ENCODE assay signal across 15 cellular contexts in the genomic region with DNA sequence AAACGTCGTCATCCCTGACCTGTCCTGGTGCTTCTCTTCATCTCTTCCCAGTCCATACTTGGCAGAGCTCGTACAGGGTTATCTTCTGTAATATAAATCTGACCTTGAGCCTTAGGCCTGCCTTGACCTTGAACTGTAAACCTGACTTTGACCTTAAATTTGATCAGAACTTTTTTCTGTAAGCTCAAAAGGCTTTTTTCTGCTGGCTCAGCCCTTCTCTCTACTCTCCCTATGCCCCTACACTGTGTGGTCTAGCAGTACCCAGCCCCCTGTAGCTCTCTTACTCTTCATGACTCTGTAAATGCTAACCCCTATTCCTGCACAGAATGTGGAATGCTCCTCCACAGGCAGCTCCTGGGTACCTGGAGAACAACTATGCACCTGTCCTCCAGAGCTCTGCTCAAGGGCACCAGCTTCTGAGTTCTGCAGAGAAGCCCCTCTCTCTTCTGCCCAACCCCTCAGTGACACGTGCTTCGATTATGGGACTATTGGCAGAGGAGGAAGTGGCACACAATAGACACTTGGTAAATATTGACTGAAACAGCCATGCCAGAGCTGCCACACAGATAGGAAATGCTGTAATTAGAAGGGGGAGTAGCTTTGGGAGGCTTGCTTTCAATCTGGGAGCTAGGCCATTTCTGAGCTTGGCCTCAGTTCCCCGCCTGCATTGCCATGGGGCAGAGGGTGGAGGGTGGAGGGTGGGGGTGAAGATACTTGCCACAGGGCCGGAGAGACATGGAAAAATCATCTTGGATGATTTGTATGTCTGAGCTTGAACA. TPM values are rescaled to one million over a fixed set of nuclear protein-coding genes. Genes with fewer than 3 reads are reported as not detected.
DNase-seq lines count a peak whose midpoint lies in the region; ATAC-seq and TF ChIP-seq lines count a peak whose summit lies in the region.
"Had no signal": no experiment of that assay in that cellular context is flagged by ENCODE, and none has a peak within 500 bp of the region (broad histone marks: within the 10 kb centered on the region; RNA-seq: fewer than 3 reads in every experiment).

No MANE protein-coding gene starts in this region.

- DNase-seq in COR-L47 (lab: John Stamatoyannopoulos, UW), result peak; percentile 68
- peak; percentile 73 for DNase-seq in NCI-H2081 treated with DMSO at 0.1 percent for 48 hours (lab: John Stamatoyannopoulos, UW)
- DNase-seq in activated T-helper 2 cell treated with anti-CD3 and anti-CD28 coated beads, Interferon-gamma antibody, Interleukin-2, Interleukin-4, amounts not matched to agents 10 μg/mL and 5 μg/mL and 100 μg/mL, durations not matched to agents 14 hours and 24 hours and 36 hours (ENCODE audit: low spot score), result peak; percentile 4
- no peak for DNase-seq in stimulated activated naive CD4-positive, alpha-beta T cell treated with Interleukin-2 at 50 U/mL for 16 hours (lab: John Stamatoyannopoulos, UW)
- DNase-seq: activated CD4-positive, alpha-beta T cell treated with anti-CD3 and anti-CD28 coated beads for 48 hours; dermis blood vessel endothelial cell; kidney; MG63; stimulated activated CD4-positive, alpha-beta T cell treated with anti-CD3 and anti-CD28 coated beads, Interleukin-15, amount 100 ng/mL, for 24 hours had no signal

- no peak overlapping the region for H3K4me3 Mint-ChIP-seq in activated T-helper 2 cell treated with anti-CD3 and anti-CD28 coated beads, Interferon-gamma antibody, Interleukin-2, Interleukin-4, amounts not matched to agents 10 μg/mL and 5 μg/mL and 100 μg/mL, durations not matched to agents 14 hours and 24 hours and 36 hours (ENCODE audit: low read depth)

- TF ChIP-seq POLR2A in GM18505 (IDR thresholded peaks at IDR 0.05; ENCODE audit: borderline replicate concordance, extremely low read depth, insufficient read depth, insufficient read length), result no peak

- no peaks in the 10 kb centered on the region for H3K36me3 ChIP-seq in mucosa of stomach (ENCODE audit: control insufficient read depth, insufficient read depth, low read length)
- H3K36me3 ChIP-seq: adrenal gland, MG63 had no signal

- peak overlapping the region; percentile 16 for H3K9ac ChIP-seq in mucosa of stomach (ENCODE audit: low read length)

- no peak for ATAC-seq in HG02623 (IDR thresholded peaks at IDR 0.05; ENCODE audit: unreplicated experiment)
- ATAC-seq in GM18870 (IDR thresholded peaks at IDR 0.05; ENCODE audit: unreplicated experiment), result no peak
- ATAC-seq in GM18505 (IDR thresholded peaks at IDR 0.05; ENCODE audit: unreplicated experiment), result no peak

- intact Hi-C loops in activated T-helper 2 cell treated with anti-CD3 and anti-CD28 coated beads, Interferon-gamma antibody, Interleukin-2, Interleukin-4, amounts not matched to agents 10 μg/mL and 5 μg/mL and 100 μg/mL, durations not matched to agents 14 hours and 24 hours and 36 hours (cut with micrococcal nuclease), result no loop called here

- no peaks in the 10 kb centered on the region for H3K9me3 Mint-ChIP-seq in activated T-helper 2 cell treated with anti-CD3 and anti-CD28 coated beads, Interferon-gamma antibody, Interleukin-2, Interleukin-4, amounts not matched to agents 10 μg/mL and 5 μg/mL and 100 μg/mL, durations not matched to agents 14 hours and 24 hours and 36 hours

- H3K27ac Mint-ChIP-seq in activated T-helper 2 cell treated with anti-CD3 and anti-CD28 coated beads, Interferon-gamma antibody, Interleukin-2, Interleukin-4, amounts not matched to agents 10 μg/mL and 5 μg/mL and 100 μg/mL, durations not matched to agents 14 hours and 24 hours and 36 hours, result peak overlapping the region; percentile 14

- H3K9me3 ChIP-seq in mucosa of stomach (ENCODE audit: control insufficient read depth, low read length), result no peaks in the 10 kb centered on the region
- H3K9me3 ChIP-seq: adrenal gland, MG63 had no signal

- H3K36me3 Mint-ChIP-seq in activated T-helper 2 cell treated with anti-CD3 and anti-CD28 coated beads, Interferon-gamma antibody, Interleukin-2, Interleukin-4, amounts not matched to agents 10 μg/mL and 5 μg/mL and 100 μg/mL, durations not matched to agents 14 hours and 24 hours and 36 hours (ENCODE audit: low read depth), result no peaks in the 10 kb centered on the region

- H3K27me3 ChIP-seq in mucosa of stomach (ENCODE audit: control insufficient read depth, insufficient read depth, low read length), result no peaks in the 10 kb centered on the region
- H3K27me3 ChIP-seq: adrenal gland, MG63 had no signal

- no peak overlapping the region for H3K4me3 ChIP-seq in mucosa of stomach (ENCODE audit: low read length)
- H3K4me3 ChIP-seq: adrenal gland, MG63 had no signal

- peaks cover 4% of the 10 kb centered on the region for H3K4me1 Mint-ChIP-seq in activated T-helper 2 cell treated with anti-CD3 and anti-CD28 coated beads, Interferon-gamma antibody, Interleukin-2, Interleukin-4, amounts not matched to agents 10 μg/mL and 5 μg/mL and 100 μg/mL, durations not matched to agents 14 hours and 24 hours and 36 hours (ENCODE audit: low read depth)

- H3K4me1 ChIP-seq in mucosa of stomach (ENCODE audit: control insufficient read depth, insufficient read depth, low read length), result peaks cover 24% of the 10 kb centered on the region
- H3K4me1 ChIP-seq: adrenal gland had no signal

- no peaks in the 10 kb centered on the region for H3K27me3 Mint-ChIP-seq in activated T-helper 2 cell treated with anti-CD3 and anti-CD28 coated beads, Interferon-gamma antibody, Interleukin-2, Interleukin-4, amounts not matched to agents 10 μg/mL and 5 μg/mL and 100 μg/mL, durations not matched to agents 14 hours and 24 hours and 36 hours (ENCODE audit: low read depth)

RNA-seq across cellular contexts. Expression of a gene that starts 15.4 kb away (rescaled TPM):
- 2.7 and 3.1 TPM in 2 replicates for total RNA-seq in activated T-helper 2 cell treated with anti-CD3 and anti-CD28 coated beads, Interferon-gamma antibody, Interleukin-2, Interleukin-4, amounts not matched to agents 10 μg/mL and 5 μg/mL and 100 μg/mL, durations not matched to agents 14 hours and 24 hours and 36 hours

RNA-seq across cellular contexts. Expression of a gene that starts 47.5 kb away (rescaled TPM):
- 3.2 and 4.1 TPM in 2 replicates for total RNA-seq in activated T-helper 2 cell treated with anti-CD3 and anti-CD28 coated beads, Interferon-gamma antibody, Interleukin-2, Interleukin-4, amounts not matched to agents 10 μg/mL and 5 μg/mL and 100 μg/mL, durations not matched to agents 14 hours and 24 hours and 36 hours

RNA-seq across cellular contexts. Expression of a gene that starts 55.6 kb away (rescaled TPM):
- 0.32 TPM in 1 of 2 replicates, not detected in the other for total RNA-seq in activated T-helper 2 cell treated with anti-CD3 and anti-CD28 coated beads, Interferon-gamma antibody, Interleukin-2, Interleukin-4, amounts not matched to agents 10 μg/mL and 5 μg/mL and 100 μg/mL, durations not matched to agents 14 hours and 24 hours and 36 hours
- total RNA-seq: adrenal gland, dermis blood vessel endothelial cell, fibroblast of villous mesenchyme, kidney had no signal
